Comparison of ENCODE assay signal across 1 cellular context in genomic region chr3:12437223-12437605, GRCh38.
TF ChIP-seq lines count a peak whose summit lies in the region.

No MANE protein-coding gene starts in this region.

TF ChIP-seq in H1, 55 proteins besides CTCF, POLR2A, EP300 and RAD21:
- TF ChIP-seq HDAC6 (IDR thresholded peaks at IDR 0.05; ENCODE audit: low read depth, low read length): no peak
- TF ChIP-seq TAF1 (IDR thresholded peaks at IDR 0.05; ENCODE audit: low read depth, low read length): no peak
- TF ChIP-seq NANOG (IDR thresholded peaks at IDR 0.05; ENCODE audit: insufficient read depth, low read depth, low read length, poor library complexity, severe bottlenecking): no peak
- TF ChIP-seq RFX5 (IDR thresholded peaks at IDR 0.05; ENCODE audit: borderline replicate concordance, low read depth, low read length): no peak
- TF ChIP-seq SRF (IDR thresholded peaks at IDR 0.05; ENCODE audit: low read depth, low read length): no peak
- TF ChIP-seq SAP30 (IDR thresholded peaks at IDR 0.05; ENCODE audit: insufficient read depth, insufficient replicate concordance, low read length): no peak
- TF ChIP-seq NRF1 (IDR thresholded peaks at IDR 0.05; ENCODE audit: low read depth, low read length): no peak
- no peak for TF ChIP-seq BRCA1 (IDR thresholded peaks at IDR 0.05; ENCODE audit: low read depth, low read length)
